In the genomic region with DNA sequence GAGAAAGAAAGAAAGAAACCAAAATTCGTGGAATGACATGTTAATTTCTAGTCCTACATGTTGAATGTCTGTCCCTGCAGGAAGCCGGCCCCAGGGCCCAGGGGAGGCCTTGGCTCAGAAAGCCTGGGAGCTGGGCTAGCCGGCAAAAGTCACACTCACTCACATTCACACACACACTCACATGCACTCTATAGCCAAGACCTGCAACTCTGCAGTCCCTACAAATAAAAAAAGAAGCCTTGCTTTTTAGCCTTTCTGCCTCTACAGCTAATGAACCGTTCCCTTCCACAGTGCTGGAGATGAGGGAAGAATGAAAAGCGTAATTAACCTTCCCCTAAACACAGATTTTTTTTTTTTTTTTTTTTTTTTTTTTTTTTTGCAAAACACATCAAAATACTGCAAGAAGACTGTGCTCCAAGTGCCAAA, we compare ENCODE assay signal across 13 cellular contexts. TPM values are rescaled to one million over a fixed set of nuclear protein-coding genes. Genes with fewer than 3 reads are reported as not detected.
A peak's percentile ranks its signal among the peaks of the same experiment; 100 is the strongest.
DNase-seq lines count a peak whose midpoint lies in the region; ATAC-seq, FAIRE-seq and TF ChIP-seq lines count a peak whose summit lies in the region.
"Had no signal": no experiment of that assay in that cellular context is flagged by ENCODE, and none has a peak within 500 bp of the region (broad histone marks: within the 10 kb centered on the region; RNA-seq: fewer than 3 reads in every experiment).

No MANE protein-coding gene starts in this region.

- WGBS in hepatocyte (ENCODE audit: low lambda C conversion rate, missing lambda C conversion rate), result 47% methylated on average over 5 of the region's 5 CpGs
- WGBS in right lobe of liver (ENCODE audit: insufficient coverage, low coverage, low lambda C conversion rate, missing lambda C conversion rate), result 27% methylated on average over 5 of the region's 5 CpGs

- no peak for ATAC-seq in right lobe of liver
- ATAC-seq: GM12878 had no signal

- H3K27ac Mint-ChIP-seq in astrocyte (ENCODE audit: unreplicated experiment), result no peak overlapping the region
- H3K27ac Mint-ChIP-seq in progenitor cell of endocrine pancreas, result peak overlapping the region; percentile 89
- H3K27ac Mint-ChIP-seq: dendritic cell treated with granulocyte-macrophage colony-stimulating factor and Interleukin-4, amounts not matched to agents 40 ng/mL and 50 ng/mL, for 4 days had no signal

- H3K36me3 Mint-ChIP-seq in astrocyte (ENCODE audit: low read depth, unreplicated experiment) (no peaks in the 10 kb centered on the region), progenitor cell of endocrine pancreas (ENCODE audit: insufficient read depth) (peaks cover 5% of the 10 kb centered on the region)

- H3K9me3 Mint-ChIP-seq in astrocyte (ENCODE audit: unreplicated experiment), result no peaks in the 10 kb centered on the region
- no peaks in the 10 kb centered on the region for H3K9me3 Mint-ChIP-seq in progenitor cell of endocrine pancreas (ENCODE audit: low read depth)
- H3K9me3 Mint-ChIP-seq: dendritic cell treated with granulocyte-macrophage colony-stimulating factor and Interleukin-4, amounts not matched to agents 40 ng/mL and 50 ng/mL, for 4 days had no signal

- H3K4me3 Mint-ChIP-seq in astrocyte (ENCODE audit: unreplicated experiment) (no peak overlapping the region), progenitor cell of endocrine pancreas (ENCODE audit: low read depth) (peak overlapping the region; percentile 95)
- H3K4me3 Mint-ChIP-seq: dendritic cell treated with granulocyte-macrophage colony-stimulating factor and Interleukin-4, amounts not matched to agents 40 ng/mL and 50 ng/mL, for 4 days had no signal

- no peak overlapping the region for H3K9ac ChIP-seq in astrocyte (ENCODE audit: low read length)

- CTCF ChIA-PET in A673 (lab: Charles Lee), result interaction anchor here (0.7 kb wide), 1 partner anchor 639 kb away, joined by 6 read pairs; no protein-coding TSS in a partner anchor

- H3K27me3 ChIP-seq in H7 (ENCODE audit: control insufficient read depth, insufficient read depth, low read length) (peaks cover 44% of the 10 kb centered on the region), astrocyte (ENCODE audit: insufficient read depth, low read length) (peaks cover 51% of the 10 kb centered on the region), hepatocyte (peaks cover 47% of the 10 kb centered on the region), right lobe of liver (peaks cover 0 to 35% of the 10 kb centered on the region in 2 donors), A673 (replicated peaks; ENCODE audit: insufficient read depth, low read depth, low read length, poor library complexity) (peaks cover 93% of the 10 kb centered on the region)

- TF ChIP-seq CTCF in astrocyte (IDR thresholded peaks at IDR 0.05; ENCODE audit: insufficient read depth, low read depth, low read length) (no peak), hepatocyte (IDR thresholded peaks at IDR 0.05; ENCODE audit: poor library complexity) (no peak), progenitor cell of endocrine pancreas (IDR thresholded peaks at IDR 0.05; ENCODE audit: unreplicated experiment) (no peak), right lobe of liver (IDR thresholded peaks at IDR 0.05) (no peak), A673 (conservative IDR thresholded peaks at IDR 0.05; ENCODE audit: low read depth, low read length) (no peak)

- H3K27me3 Mint-ChIP-seq in astrocyte (ENCODE audit: low read depth, unreplicated experiment) (peaks cover 44% of the 10 kb centered on the region), progenitor cell of endocrine pancreas (no peaks in the 10 kb centered on the region)

- intact Hi-C loops in right lobe of liver (cut with DNase I) (no loop called here), A673 (cut with micrococcal nuclease; ENCODE audit: unreplicated experiment) (no loop called here)

- no peaks in the 10 kb centered on the region for H3K79me2 ChIP-seq in astrocyte (ENCODE audit: insufficient read depth, low read length)
- H3K79me2 ChIP-seq in hepatocyte, result peaks cover 5% of the 10 kb centered on the region

- H3K9me3 ChIP-seq in astrocyte (ENCODE audit: insufficient read depth, low read depth, low read length) (no peaks in the 10 kb centered on the region), hepatocyte (ENCODE audit: low read depth) (no peaks in the 10 kb centered on the region), right lobe of liver (no peaks in the 10 kb centered on the region), A673 (ENCODE audit: low read depth, low read length, poor library complexity, severe bottlenecking) (no peaks in the 10 kb centered on the region)
- H3K9me3 ChIP-seq: MG63 had no signal

- H4K20me1 ChIP-seq in astrocyte (ENCODE audit: insufficient read depth, low read length), result peaks cover 5% of the 10 kb centered on the region
- H4K20me1 ChIP-seq in hepatocyte (ENCODE audit: insufficient read depth, poor library complexity, severe bottlenecking), result no peaks in the 10 kb centered on the region

- FAIRE-seq in astrocyte (lab: Jason Lieb, UNC), result no peak
- FAIRE-seq: GM12878 had no signal

- TF ChIP-seq POLR2A in right lobe of liver (IDR thresholded peaks at IDR 0.05), result no peak

- POLR2A ChIA-PET in A673 (lab: Charles Lee; ENCODE audit: low non-redundant PET), result no interaction called here

- H3K4me3 ChIP-seq in H7 (ENCODE audit: insufficient read depth, low read depth, low read length) (peak overlapping the region; percentile 41; the same call in 1 of the 2 replicates), astrocyte (ENCODE audit: insufficient read depth, low read depth, low read length) (no peak overlapping the region), hepatocyte (no peak overlapping the region), right lobe of liver (no peak overlapping the region), A673 (ENCODE audit: low read depth, low read length, poor library complexity, severe bottlenecking) (no peak overlapping the region)
- H3K4me3 ChIP-seq: GM12878, MG63 had no signal

- DNase-seq in H7, result peak; percentile 66
- DNase-seq in astrocyte (ENCODE audit: low read depth), result no peak
- no peak for DNase-seq in hepatocyte (ENCODE audit: low spot score)
- DNase-seq in progenitor cell of endocrine pancreas (ENCODE audit: low spot score, unreplicated experiment), result no peak
- no peak for DNase-seq in activated CD8-positive, alpha-beta memory T cell treated with anti-CD3 and anti-CD28 coated beads, Interleukin-2, amount 50 U/mL, for 48 hours
- no peak for DNase-seq in AG20443 (ENCODE audit: low spot score)
- DNase-seq in right lobe of liver, result no peak
- no peak for DNase-seq in A673 (ENCODE audit: low spot score)
- DNase-seq: MG63, NCI-H446, WERI-Rb-1 had no signal

- BruUV-seq in A673 (replicated peaks; lab: Mats Ljungman, UMichigan), result no TSS peak

- H3K4me2 ChIP-seq in astrocyte (ENCODE audit: low read length), result peak overlapping the region; percentile 73
- peak overlapping the region; percentile 98 for H3K4me2 ChIP-seq in hepatocyte

- H2AFZ ChIP-seq in astrocyte (ENCODE audit: low read depth, low read length), result no peak overlapping the region
- H2AFZ ChIP-seq in hepatocyte, result no peak overlapping the region

- peaks cover 18% of the 10 kb centered on the region for H3K4me1 ChIP-seq in astrocyte (ENCODE audit: insufficient read depth, low read length)
- H3K4me1 ChIP-seq in hepatocyte (ENCODE audit: insufficient read depth), result peaks cover 23% of the 10 kb centered on the region
- H3K4me1 ChIP-seq in right lobe of liver, result peaks cover 0 to 13% (median 5%) of the 10 kb centered on the region in 4 donors
- H3K4me1 ChIP-seq in A673 (ENCODE audit: insufficient read depth, low read length, poor library complexity, severe bottlenecking), result peaks cover 8% of the 10 kb centered on the region

- H3K27ac ChIP-seq in astrocyte (ENCODE audit: low read depth, low read length) (no peak overlapping the region), hepatocyte (peak overlapping the region; percentile 33), right lobe of liver (no peak overlapping the region), A673 (ENCODE audit: low read depth, low read length, poor library complexity, severe bottlenecking) (no peak overlapping the region)
- H3K27ac ChIP-seq: WERI-Rb-1 had no signal

- H3K4me1 Mint-ChIP-seq in astrocyte (ENCODE audit: low read depth, unreplicated experiment) (peaks cover 10% of the 10 kb centered on the region), progenitor cell of endocrine pancreas (ENCODE audit: low read depth) (peaks cover 43% of the 10 kb centered on the region)

- H3K9me2 ChIP-seq in hepatocyte (replicated peaks; ENCODE audit: insufficient read depth), result no peaks in the 10 kb centered on the region

- H3K36me3 ChIP-seq in H7 (replicated peaks; ENCODE audit: control insufficient read depth, insufficient read depth, low read length) (no peaks in the 10 kb centered on the region), astrocyte (ENCODE audit: insufficient read depth, low read length) (no peaks in the 10 kb centered on the region), hepatocyte (replicated peaks; ENCODE audit: insufficient read depth, low read depth) (no peaks in the 10 kb centered on the region), right lobe of liver (no peaks in the 10 kb centered on the region), A673 (ENCODE audit: insufficient read depth, low read length, poor library complexity, severe bottlenecking) (no peaks in the 10 kb centered on the region)
- H3K36me3 ChIP-seq: MG63, WERI-Rb-1 had no signal

RNA-seq across cellular contexts. Expression of a gene that starts 4.4 kb away (rescaled TPM):
- 17.7 and 22.9 TPM in 2 replicates for total RNA-seq in H7 (2014; rRNA removed; shearing (Covaris generic))
- 11.8 and 15.8 TPM in 2 replicates for total RNA-seq in astrocyte
- 40.9 and 48.8 TPM in 2 replicates for total RNA-seq in hepatocyte
- polyA plus RNA-seq in hepatocyte, result 11.1 and 11.4 TPM in 2 replicates
- total RNA-seq in progenitor cell of endocrine pancreas, result 186 and 195 TPM in 2 replicates
- total RNA-seq in right lobe of liver, result 1 to 10 TPM; 1.1 to 2.9 (median 1.8) TPM
- not detected in 2 replicates for total RNA-seq in A673 (2021)
- polyA plus RNA-seq: GM12878 had no signal
